ENCODE assay signal across 9 cellular contexts in genomic region chr3:184568591-184568917, GRCh38. TPM values are rescaled to one million over a fixed set of nuclear protein-coding genes. Genes with fewer than 3 reads are reported as not detected.
DNase-seq lines count a peak whose midpoint lies in the region; ATAC-seq and TF ChIP-seq lines count a peak whose summit lies in the region.
"Had no signal": no experiment of that assay in that cellular context is flagged by ENCODE, and none has a peak within 500 bp of the region (broad histone marks: within the 10 kb centered on the region; RNA-seq: fewer than 3 reads in every experiment).

No MANE protein-coding gene starts in this region.

- TF ChIP-seq CTCF in A673 (conservative IDR thresholded peaks at IDR 0.05; ENCODE audit: low read depth, low read length): no peak
- TF ChIP-seq CTCF in epithelial cell of esophagus (IDR thresholded peaks at IDR 0.05; ENCODE audit: insufficient read depth, low read depth, low read length, missing control alignments): no peak
- no peak for TF ChIP-seq CTCF in nephron (IDR thresholded peaks at IDR 0.05; ENCODE audit: unreplicated experiment in 3 of 3)

- no peak for ATAC-seq in GM21447 (IDR thresholded peaks at IDR 0.05; ENCODE audit: unreplicated experiment)
- no peak for ATAC-seq in GM19467 (IDR thresholded peaks at IDR 0.05; ENCODE audit: unreplicated experiment)

- peaks cover 4% of the 10 kb centered on the region for H3K27me3 Mint-ChIP-seq in nephron (ENCODE audit: low read depth)

- BruUV-seq in A673 (replicated peaks; lab: Mats Ljungman, UMichigan): no TSS peak

- H3K4me3 Mint-ChIP-seq in nephron: peak overlapping the region; percentile 77 to 83 (median 81)

- peak overlapping the region; percentile 69 for H3K9ac ChIP-seq in NT2/D1 (ENCODE audit: insufficient read length, low read depth)

- H3K36me3 ChIP-seq in A673 (ENCODE audit: insufficient read depth, low read length, poor library complexity, severe bottlenecking): no peaks in the 10 kb centered on the region
- peaks cover 21% of the 10 kb centered on the region for H3K36me3 ChIP-seq in NT2/D1 (ENCODE audit: insufficient read depth, insufficient read length, low read length)

- H3K4me3 ChIP-seq in A673 (ENCODE audit: low read depth, low read length, poor library complexity, severe bottlenecking): peak overlapping the region; percentile 57
- peak overlapping the region; percentile 41 for H3K4me3 ChIP-seq in NT2/D1 (ENCODE audit: insufficient read length, low read depth)
- H3K4me3 ChIP-seq in epithelial cell of esophagus (ENCODE audit: low read length): peak overlapping the region; percentile 37

- CTCF ChIA-PET in A673 (lab: Charles Lee): no interaction called here

- H3K9me3 ChIP-seq in A673 (ENCODE audit: low read depth, low read length, poor library complexity, severe bottlenecking) (no peaks in the 10 kb centered on the region), NT2/D1 (ENCODE audit: insufficient read depth, low read length) (no peaks in the 10 kb centered on the region)

- no peaks in the 10 kb centered on the region for H3K9me3 Mint-ChIP-seq in nephron

- H3K4me1 ChIP-seq in A673 (ENCODE audit: insufficient read depth, low read length, poor library complexity, severe bottlenecking) (peaks cover 35% of the 10 kb centered on the region), NT2/D1 (ENCODE audit: insufficient read depth, insufficient read length) (peaks cover 56% of the 10 kb centered on the region)

- H3K27me3 ChIP-seq in A673 (replicated peaks; ENCODE audit: insufficient read depth, low read depth, low read length, poor library complexity): no peaks in the 10 kb centered on the region
- H3K27me3 ChIP-seq in NT2/D1 (ENCODE audit: insufficient read depth, insufficient read length): peaks cover 61% of the 10 kb centered on the region

- DNase-seq in A673 (ENCODE audit: low spot score) (no peak), NT2/D1 (ENCODE audit: low read depth, low spot score) (no peak), epithelial cell of esophagus (ENCODE audit: low read depth) (no peak), OCI-M2 (lab: John Stamatoyannopoulos, UW; ENCODE audit: unreplicated experiment) (no peak), occipital lobe (lab: John Stamatoyannopoulos, UW) (no peak)
- DNase-seq: DND-41 had no signal

- peak overlapping the region; percentile 90 to 94 (median 93) for H3K27ac Mint-ChIP-seq in nephron

- peak overlapping the region; percentile 59 for H3K27ac ChIP-seq in A673 (ENCODE audit: low read depth, low read length, poor library complexity, severe bottlenecking)

- intact Hi-C loops in A673 (cut with micrococcal nuclease; ENCODE audit: unreplicated experiment): no loop called here

- POLR2A ChIA-PET in A673 (lab: Charles Lee; ENCODE audit: low non-redundant PET): no interaction called here

- H3K36me3 Mint-ChIP-seq in nephron (ENCODE audit: low read depth): peaks cover 17% of the 10 kb centered on the region

- peaks cover 80% of the 10 kb centered on the region for H3K4me1 Mint-ChIP-seq in nephron

RNA-seq across cellular contexts. Expression of gene EPHB3, which starts 7.0 kb away (rescaled TPM):
- 15.6 and 19.4 TPM in 2 replicates for total RNA-seq in A673 (2021)
- 3.9 TPM for total RNA-seq in occipital lobe
